ENCODE assay signal across 9 cellular contexts in the genomic region with DNA sequence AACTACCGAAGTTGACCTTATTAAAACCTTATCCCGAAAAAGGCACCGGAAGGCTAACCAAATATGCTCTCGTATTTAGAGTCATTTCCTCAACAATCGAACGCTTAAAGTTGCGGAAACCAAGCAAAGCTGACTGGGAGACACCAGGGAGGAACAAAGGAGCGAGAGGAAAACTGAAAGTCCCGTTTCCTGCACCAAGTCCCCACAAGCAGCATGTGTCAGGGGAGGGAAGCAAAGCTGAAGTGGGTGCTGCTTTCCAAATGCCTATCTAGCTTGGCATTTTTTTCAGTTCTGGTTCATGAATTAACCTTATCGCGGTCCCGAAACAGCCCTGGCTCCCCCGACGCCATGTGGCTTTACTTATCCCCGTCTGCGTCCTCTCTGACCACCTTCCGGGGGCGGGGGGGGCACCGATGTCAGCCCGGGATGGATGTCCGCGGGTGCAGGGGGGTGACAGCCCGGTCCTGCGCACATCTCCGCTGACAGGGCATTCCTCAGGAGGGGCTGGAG. TPM values are rescaled to one million over a fixed set of nuclear protein-coding genes. Genes with fewer than 3 reads are reported as not detected.
A peak's percentile ranks its signal among the peaks of the same experiment; 100 is the strongest.
DNase-seq lines count a peak whose midpoint lies in the region; ATAC-seq, FAIRE-seq and TF ChIP-seq lines count a peak whose summit lies in the region.
"Had no signal": no experiment of that assay in that cellular context is flagged by ENCODE, and none has a peak within 500 bp of the region (broad histone marks: within the 10 kb centered on the region; RNA-seq: fewer than 3 reads in every experiment).

No MANE protein-coding gene starts in this region.

- no peak for TF ChIP-seq POLR2A in Peyer's patch (IDR thresholded peaks at IDR 0.05)

- H3K4me1 ChIP-seq in Peyer's patch = peaks cover 0 to 58% (median 0%) of the 10 kb centered on the region in 4 donors

- peak; percentile 41 for ATAC-seq in GM21423 (IDR thresholded peaks at IDR 0.05; ENCODE audit: unreplicated experiment)
- ATAC-seq in stimulated activated effector memory CD8-positive, alpha-beta T cell treated with anti-CD3 and anti-CD28 coated beads, Interleukin-12 subunit alpha, Interleukin-12 subunit beta, amount 100 ng/mL, for 72 hours = peak; percentile 25
- ATAC-seq in HG03108 (IDR thresholded peaks at IDR 0.05; ENCODE audit: unreplicated experiment) = no peak
- ATAC-seq: K562 had no signal

- no peaks in the 10 kb centered on the region for H3K9me3 Mint-ChIP-seq in stimulated activated effector memory CD8-positive, alpha-beta T cell treated with anti-CD3 and anti-CD28 coated beads, Interleukin-12 subunit alpha, Interleukin-12 subunit beta, amount 100 ng/mL, for 72 hours

- H3K36me3 ChIP-seq in Peyer's patch = no peaks in the 10 kb centered on the region

- TF ChIP-seq CTCF in Peyer's patch (IDR thresholded peaks at IDR 0.05) (no peak), coronary artery (IDR thresholded peaks at IDR 0.05) (no peak)

- no peak for FAIRE-seq in urothelium cell line (lab: Jason Lieb, UNC)
- FAIRE-seq: K562 had no signal

- H3K4me3 Mint-ChIP-seq in stimulated activated effector memory CD8-positive, alpha-beta T cell treated with anti-CD3 and anti-CD28 coated beads, Interleukin-12 subunit alpha, Interleukin-12 subunit beta, amount 100 ng/mL, for 72 hours = peak overlapping the region; percentile 68

- peak overlapping the region; percentile 71 for H3K27ac Mint-ChIP-seq in stimulated activated effector memory CD8-positive, alpha-beta T cell treated with anti-CD3 and anti-CD28 coated beads, Interleukin-12 subunit alpha, Interleukin-12 subunit beta, amount 100 ng/mL, for 72 hours

- peak in 10 of 14 donors; percentile 9 to 78 (median 64) for DNase-seq in C1 segment of cervical spinal cord (lab: John Stamatoyannopoulos, UW)
- DNase-seq in Peyer's patch = peak in 2 of 3 donors; percentile 48 to 51
- DNase-seq in coronary artery (ENCODE audit: low spot score) = peak; percentile 80
- DNase-seq in kidney tubule cell (ENCODE audit: low spot score) = peak; percentile 62
- DNase-seq in stimulated activated effector memory CD8-positive, alpha-beta T cell treated with anti-CD3 and anti-CD28 coated beads, Interleukin-12 subunit alpha, Interleukin-12 subunit beta, amount 100 ng/mL, for 72 hours (ENCODE audit: low spot score in 2 of 2) = no peak
- DNase-seq in urothelium cell line (ENCODE audit: low spot score) = no peak

- peak overlapping the region; percentile 61 to 88 (median 72) for H3K27ac ChIP-seq in Peyer's patch
- peak overlapping the region; percentile 62 to 80 for H3K27ac ChIP-seq in coronary artery

- H3K27me3 ChIP-seq in Peyer's patch = no peaks in the 10 kb centered on the region

- no peaks in the 10 kb centered on the region for H3K9me3 ChIP-seq in Peyer's patch

- H3K4me1 Mint-ChIP-seq in stimulated activated effector memory CD8-positive, alpha-beta T cell treated with anti-CD3 and anti-CD28 coated beads, Interleukin-12 subunit alpha, Interleukin-12 subunit beta, amount 100 ng/mL, for 72 hours = peaks cover 42% of the 10 kb centered on the region

- peak overlapping the region; percentile 33 to 63 (median 50) for H3K4me3 ChIP-seq in Peyer's patch
- H3K4me3 ChIP-seq in coronary artery = peak overlapping the region; percentile 82
- H3K4me3 ChIP-seq: K562 had no signal

- H3K36me3 Mint-ChIP-seq in stimulated activated effector memory CD8-positive, alpha-beta T cell treated with anti-CD3 and anti-CD28 coated beads, Interleukin-12 subunit alpha, Interleukin-12 subunit beta, amount 100 ng/mL, for 72 hours = no peaks in the 10 kb centered on the region

RNA-seq across cellular contexts. Expression of gene ZNF516, which starts 44.1 kb away (rescaled TPM):
- 10 to 100 TPM; 19.8 to 39.6 (median 25.7) TPM for total RNA-seq in Peyer's patch

Comparison
In these comparisons a context has a peak if more than half of its experiments do, and no peak if none do; other contexts are left out.
1. DNase-seq: peak in C1 segment of cervical spinal cord (10 of 14), Peyer's patch (2 of 3), coronary artery (single experiment) and kidney tubule cell (single experiment); none in stimulated activated effector memory CD8-positive, alpha-beta T cell treated with anti-CD3 and anti-CD28 coated beads, Interleukin-12 subunit alpha, Interleukin-12 subunit beta, amount 100 ng/mL, for 72 hours (0 of 2) and urothelium cell line (single experiment).